13 cellular contexts compared by ENCODE assay signal in the genomic region with DNA sequence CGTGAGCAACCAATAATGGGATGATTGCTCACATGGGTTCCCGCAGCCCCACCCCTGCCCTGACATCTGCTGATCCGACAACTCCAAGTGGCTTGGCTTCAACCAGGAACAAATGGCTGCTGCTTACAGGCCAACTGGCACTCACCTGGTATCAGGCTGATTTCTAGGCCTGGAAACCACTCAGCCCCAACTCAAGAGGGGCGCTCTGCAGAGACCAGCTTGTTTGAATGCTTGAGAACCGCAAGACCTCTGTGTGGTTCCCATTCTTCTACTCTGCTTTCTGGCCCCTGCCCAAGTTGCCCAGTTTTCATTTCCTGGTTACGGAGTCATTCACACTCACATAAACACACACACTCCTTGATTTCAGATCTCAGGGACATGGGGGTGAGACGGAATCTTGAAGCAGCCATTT. TPM values are rescaled to one million over a fixed set of nuclear protein-coding genes. Genes with fewer than 3 reads are reported as not detected.
A peak's percentile ranks its signal among the peaks of the same experiment; 100 is the strongest.
DNase-seq lines count a peak whose midpoint lies in the region; ATAC-seq and TF ChIP-seq lines count a peak whose summit lies in the region.
"Had no signal": no experiment of that assay in that cellular context is flagged by ENCODE, and none has a peak within 500 bp of the region (broad histone marks: within the 10 kb centered on the region; RNA-seq: fewer than 3 reads in every experiment).

No MANE protein-coding gene starts in this region.

- no peaks in the 10 kb centered on the region for H3K27me3 ChIP-seq in lung (ENCODE audit: control insufficient read depth, insufficient read depth)
- no peaks in the 10 kb centered on the region for H3K27me3 ChIP-seq in endodermal cell (ENCODE audit: control insufficient read depth, insufficient read depth, low read length, poor library complexity, severe bottlenecking)

- DNase-seq in EH (ENCODE audit: low read depth) (peak; percentile 30), NCI-H2029 treated with DMSO at 0.1 percent for 48 hours (lab: John Stamatoyannopoulos, UW) (peak; percentile 99), astrocyte of the hippocampus (ENCODE audit: low read depth, low spot score) (peak; percentile 77), lung (ENCODE audit: low spot score) (peak; percentile 65), islet precursor cell (no peak), endodermal cell (no peak), SK-N-DZ (ENCODE audit: low spot score) (no peak)
- DNase-seq in activated effector memory CD4-positive, alpha-beta T cell treated with anti-CD3 and anti-CD28 coated beads, Interleukin-2, amount 50 U/mL, for 16 hours = no peak
- DNase-seq: effector CD8-positive, alpha-beta T cell; OCI-M1 had no signal

- H3K4me1 Mint-ChIP-seq in endodermal cell = no peaks in the 10 kb centered on the region

- H3K27ac ChIP-seq in lung (ENCODE audit: low read depth in 1 of 2, low read length in 1 of 2) (no peak overlapping the region), endodermal cell (ENCODE audit: low read depth, low read length) (no peak overlapping the region)
- H3K27ac ChIP-seq: BLaER1 treated with 17β-estradiol and CSF1 and Interleukin-3, amounts not matched to agents 10 nM and 100 nM had no signal

- H3K36me3 Mint-ChIP-seq in endodermal cell (ENCODE audit: low read depth) = no peaks in the 10 kb centered on the region
- H3K36me3 Mint-ChIP-seq: natural killer cell treated with Interleukin-12 subunit alpha and Interleukin-12 subunit beta and Interleukin-15 and Interleukin-18, amount 100 ng/mL, for 72 hours had no signal

- no peak overlapping the region for H3K9ac ChIP-seq in endodermal cell (ENCODE audit: extremely low read depth, low read length, poor library complexity, severe bottlenecking)
- H3K9ac ChIP-seq: BLaER1 treated with 17β-estradiol and CSF1 and Interleukin-3, amounts not matched to agents 10 nM and 100 nM had no signal

- WGBS in lung, 2 donors = 49 to 75% methylated on average over 7 of the region's 7 CpGs
- WGBS in endodermal cell (ENCODE audit: insufficient coverage in 1 of 2, insufficient read length in 1 of 2), 2 experiments = 87 to 95% methylated on average over 5 to 7 of the region's 7 CpGs

- H3K4me3 ChIP-seq in lung = no peak overlapping the region
- H3K4me3 ChIP-seq in endodermal cell (ENCODE audit: low read length) = no peak overlapping the region
- H3K4me3 ChIP-seq: BLaER1 treated with 17β-estradiol and CSF1 and Interleukin-3, amounts not matched to agents 10 nM and 100 nM had no signal

- no peaks in the 10 kb centered on the region for H3K9me3 ChIP-seq in lung (ENCODE audit: control insufficient read depth in 2 of 2, insufficient read depth in 1 of 2, low read length in 1 of 2)
- no peaks in the 10 kb centered on the region for H3K9me3 ChIP-seq in endodermal cell (ENCODE audit: control insufficient read depth, low read length)

- peaks cover 2% of the 10 kb centered on the region for H3K27me3 Mint-ChIP-seq in endodermal cell (ENCODE audit: insufficient read depth)
- H3K27me3 Mint-ChIP-seq: natural killer cell treated with Interleukin-12 subunit alpha and Interleukin-12 subunit beta and Interleukin-15 and Interleukin-18, amount 100 ng/mL, for 72 hours had no signal

- no peak overlapping the region for H3K4me3 Mint-ChIP-seq in endodermal cell
- H3K4me3 Mint-ChIP-seq: natural killer cell treated with Interleukin-12 subunit alpha and Interleukin-12 subunit beta and Interleukin-15 and Interleukin-18, amount 100 ng/mL, for 72 hours had no signal

- TF ChIP-seq CTCF in lung (IDR thresholded peaks at IDR 0.05; ENCODE audit: control extremely low read depth, extremely low read depth) (no peak), endodermal cell (conservative IDR thresholded peaks at IDR 0.05) (no peak)

- H3K4me1 ChIP-seq in lung (ENCODE audit: control insufficient read depth in 2 of 2, insufficient read depth in 2 of 2, low read length in 2 of 2) = peaks cover 0 to 4% of the 10 kb centered on the region in 2 donors
- no peaks in the 10 kb centered on the region for H3K4me1 ChIP-seq in endodermal cell (ENCODE audit: control insufficient read depth, insufficient read depth, low read length)

- no peaks in the 10 kb centered on the region for H3K36me3 ChIP-seq in lung (ENCODE audit: control insufficient read depth in 2 of 2, insufficient read depth in 2 of 2, low read length in 2 of 2)
- no peaks in the 10 kb centered on the region for H3K36me3 ChIP-seq in endodermal cell (ENCODE audit: control insufficient read depth, insufficient read depth, low read length)
- H3K36me3 ChIP-seq: BLaER1 treated with 17β-estradiol and CSF1 and Interleukin-3, amounts not matched to agents 10 nM and 100 nM had no signal

- H3K9me3 Mint-ChIP-seq in endodermal cell = no peaks in the 10 kb centered on the region
- H3K9me3 Mint-ChIP-seq: natural killer cell treated with Interleukin-12 subunit alpha and Interleukin-12 subunit beta and Interleukin-15 and Interleukin-18, amount 100 ng/mL, for 72 hours had no signal

- H3K27ac Mint-ChIP-seq in endodermal cell = no peak overlapping the region
- H3K27ac Mint-ChIP-seq: natural killer cell treated with Interleukin-12 subunit alpha and Interleukin-12 subunit beta and Interleukin-15 and Interleukin-18, amount 100 ng/mL, for 72 hours had no signal

- no peak for ATAC-seq in lung (ENCODE audit: insufficient read depth, low FRiP score)
- ATAC-seq: natural killer cell treated with Interleukin-12 subunit alpha and Interleukin-12 subunit beta and Interleukin-15 and Interleukin-18, amount 100 ng/mL, for 72 hours had no signal

RNA-seq across cellular contexts. Expression of gene TNP1, which starts 52.0 kb away (rescaled TPM):
- total RNA-seq in lung (not detected), endodermal cell (not detected)
- not detected for polyA plus RNA-seq in lung
- not detected for polyA plus RNA-seq in endodermal cell (2013, experiment 1 of 2)
- not detected for polyA plus RNA-seq in endodermal cell (2013, experiment 2 of 2)
- polyA plus RNA-seq in SK-N-DZ (2014; cell fraction: cytosol; rRNA removed) = not detected in 2 replicates
- not detected in 2 replicates for polyA plus RNA-seq in SK-N-DZ (2014; cell fraction: nucleus; rRNA removed)
- total RNA-seq: frontal cortex; natural killer cell treated with Interleukin-12 subunit alpha and Interleukin-12 subunit beta and Interleukin-15 and Interleukin-18, amount 100 ng/mL, for 72 hours had no signal

Comparison
In these comparisons a context has a peak if more than half of its experiments do, and no peak if none do; other contexts are left out.
1. DNase-seq: peak in EH (single experiment), NCI-H2029 treated with DMSO at 0.1 percent for 48 hours (single experiment), astrocyte of the hippocampus (single experiment) and lung (single experiment); none in islet precursor cell (single experiment), endodermal cell (single experiment), SK-N-DZ (single experiment) and activated effector memory CD4-positive, alpha-beta T cell treated with anti-CD3 and anti-CD28 coated beads, Interleukin-2, amount 50 U/mL, for 16 hours (single experiment).